In the genomic region with DNA sequence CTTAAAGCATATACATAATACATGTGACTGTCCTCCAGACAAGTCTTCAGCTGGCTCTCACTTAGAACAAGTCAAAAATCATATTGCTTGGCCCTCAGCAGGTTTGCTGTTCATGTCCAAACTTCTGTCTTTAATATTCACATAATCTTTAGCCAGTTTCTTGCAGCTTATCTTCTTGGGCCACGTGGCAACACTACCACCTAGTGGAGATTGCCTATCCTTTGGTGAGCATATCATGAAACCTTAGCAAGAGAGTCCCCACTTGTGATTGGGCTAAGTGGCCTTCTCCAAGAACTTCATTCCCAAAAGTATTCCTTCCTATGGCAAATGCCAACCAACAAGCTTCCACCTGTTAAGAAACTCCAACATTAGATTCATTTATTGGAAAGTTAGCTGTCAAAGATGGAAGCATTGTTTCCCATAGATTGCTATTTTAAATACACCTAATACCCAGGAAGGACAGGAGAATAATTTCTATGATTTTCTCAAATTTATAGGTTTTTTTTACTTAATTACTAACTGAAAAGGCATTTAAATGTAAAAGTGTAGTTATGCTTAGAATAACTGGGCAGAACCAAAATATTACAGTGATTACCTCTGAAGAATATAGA, we compare ENCODE assay signal across 8 cellular contexts.
A peak's percentile ranks its signal among the peaks of the same experiment; 100 is the strongest.
DNase-seq lines count a peak whose midpoint lies in the region; ATAC-seq and TF ChIP-seq lines count a peak whose summit lies in the region.

No MANE protein-coding gene starts in this region.

- no peaks in the 10 kb centered on the region for H3F3A ChIP-seq in smooth muscle cell (ENCODE audit: low read depth)

- no peak overlapping the region for H3K27ac ChIP-seq in smooth muscle cell (ENCODE audit: low read depth)

- no peaks in the 10 kb centered on the region for H3K4me1 Mint-ChIP-seq in activated CD4-positive, alpha-beta memory T cell treated with anti-CD3 and anti-CD28 coated beads, Interleukin-2, amount 10 ng/mL, durations not matched to agents 7 days and 5 days

- H3K36me3 ChIP-seq in smooth muscle cell (ENCODE audit: low read depth): no peaks in the 10 kb centered on the region

- in situ Hi-C loops in GM13976 (cut with MboI; ENCODE audit: low sequenced_read_pairs, unreplicated experiment): no loop called here

- 0% methylated on average over 1 of the region's 1 CpG for WGBS in smooth muscle cell (ENCODE audit: low lambda C conversion rate)

- no peaks in the 10 kb centered on the region for H3K9me3 ChIP-seq in smooth muscle cell (replicated peaks; ENCODE audit: low read depth)

- peak; percentile 39 for TF ChIP-seq CTCF in GM13976 (IDR thresholded peaks at IDR 0.05; ENCODE audit: borderline replicate concordance, control extremely low read depth, extremely low read depth, insufficient read depth, missing control alignments)
- TF ChIP-seq CTCF in NB4 (IDR thresholded peaks at IDR 0.05; ENCODE audit: low read depth, low read length): peak; percentile 80
- TF ChIP-seq CTCF in smooth muscle cell (IDR thresholded peaks at IDR 0.05; ENCODE audit: borderline replicate concordance, insufficient read depth, poor library complexity, severe bottlenecking): peak; percentile 76

- no peaks in the 10 kb centered on the region for H3K27me3 Mint-ChIP-seq in activated CD4-positive, alpha-beta memory T cell treated with anti-CD3 and anti-CD28 coated beads, Interleukin-2, amount 10 ng/mL, durations not matched to agents 7 days and 5 days

- H3K36me3 Mint-ChIP-seq in activated CD4-positive, alpha-beta memory T cell treated with anti-CD3 and anti-CD28 coated beads, Interleukin-2, amount 10 ng/mL, durations not matched to agents 7 days and 5 days (ENCODE audit: low read depth): no peaks in the 10 kb centered on the region

- no peak overlapping the region for H3K9ac ChIP-seq in smooth muscle cell (ENCODE audit: low read depth)

- H2AFZ ChIP-seq in smooth muscle cell (ENCODE audit: low read depth): no peak overlapping the region

- H3K4me3 ChIP-seq in NB4 (ENCODE audit: low read depth, low read length): no peak overlapping the region
- no peak overlapping the region for H3K4me3 ChIP-seq in smooth muscle cell

- no peaks in the 10 kb centered on the region for H3K27me3 ChIP-seq in smooth muscle cell (ENCODE audit: low read depth)

- CTCF ChIA-PET in activated CD4-positive, alpha-beta memory T cell treated with anti-CD3 and anti-CD28 coated beads, Interleukin-2, amount 10 ng/mL, durations not matched to agents 7 days and 5 days (lab: Charles Lee): no interaction called here

- H3K27ac Mint-ChIP-seq in activated CD4-positive, alpha-beta memory T cell treated with anti-CD3 and anti-CD28 coated beads, Interleukin-2, amount 10 ng/mL, durations not matched to agents 7 days and 5 days: no peak overlapping the region

- no peak for TF ChIP-seq POLR2A in NB4 (IDR thresholded peaks at IDR 0.05; ENCODE audit: extremely low read depth, insufficient read length)

- H3K4me2 ChIP-seq in smooth muscle cell: no peak overlapping the region

- peak; percentile 67 for DNase-seq in AG20443 (ENCODE audit: low spot score)
- DNase-seq in GM13976 (ENCODE audit: low spot score): peak; percentile 20
- peak; percentile 71 for DNase-seq in NB4 (ENCODE audit: low read depth)
- peak; percentile 47 for DNase-seq in activated CD4-positive, alpha-beta memory T cell treated with anti-CD3 and anti-CD28 coated beads, Interleukin-2, amount 10 ng/mL, durations not matched to agents 7 days and 5 days
- peak; percentile 42 for DNase-seq in left cardiac atrium
- no peak for DNase-seq in smooth muscle cell (lab: John Stamatoyannopoulos, UW; ENCODE audit: unreplicated experiment)
- no peak for DNase-seq in OCI-M2 (lab: John Stamatoyannopoulos, UW; ENCODE audit: unreplicated experiment)

- POLR2A ChIA-PET in activated CD4-positive, alpha-beta memory T cell treated with anti-CD3 and anti-CD28 coated beads, Interleukin-2, amount 10 ng/mL, durations not matched to agents 7 days and 5 days (lab: Charles Lee): no interaction called here

- ATAC-seq in HG02678 (IDR thresholded peaks at IDR 0.05; ENCODE audit: unreplicated experiment) (peak; percentile 78), left cardiac atrium (peak; percentile 56 to 57)

- no peaks in the 10 kb centered on the region for H3K9me3 Mint-ChIP-seq in activated CD4-positive, alpha-beta memory T cell treated with anti-CD3 and anti-CD28 coated beads, Interleukin-2, amount 10 ng/mL, durations not matched to agents 7 days and 5 days

- H3K4me1 ChIP-seq in smooth muscle cell (ENCODE audit: low read depth): no peaks in the 10 kb centered on the region

- H4K20me1 ChIP-seq in smooth muscle cell (ENCODE audit: low read depth): no peaks in the 10 kb centered on the region

- no peak overlapping the region for H3K4me3 Mint-ChIP-seq in activated CD4-positive, alpha-beta memory T cell treated with anti-CD3 and anti-CD28 coated beads, Interleukin-2, amount 10 ng/mL, durations not matched to agents 7 days and 5 days

- no peaks in the 10 kb centered on the region for H3K79me2 ChIP-seq in smooth muscle cell (ENCODE audit: low read depth)

- intact Hi-C loops in left cardiac atrium (cut with DNase I): no loop called here

Comparison
In these comparisons a context has a peak if more than half of its experiments do, and no peak if none do; other contexts are left out.
1. DNase-seq: peak in AG20443 (single experiment), GM13976 (single experiment), NB4 (single experiment), activated CD4-positive, alpha-beta memory T cell treated with anti-CD3 and anti-CD28 coated beads, Interleukin-2, amount 10 ng/mL, durations not matched to agents 7 days and 5 days (single experiment) and left cardiac atrium (single experiment); none in smooth muscle cell (single experiment) and OCI-M2 (single experiment).
2. Peak in every context shown above with its lines, with median percentiles within 50 percentile points of each other: CTCF ChIP-seq.